ENCODE assay signal across 1 cellular context in the genomic region with DNA sequence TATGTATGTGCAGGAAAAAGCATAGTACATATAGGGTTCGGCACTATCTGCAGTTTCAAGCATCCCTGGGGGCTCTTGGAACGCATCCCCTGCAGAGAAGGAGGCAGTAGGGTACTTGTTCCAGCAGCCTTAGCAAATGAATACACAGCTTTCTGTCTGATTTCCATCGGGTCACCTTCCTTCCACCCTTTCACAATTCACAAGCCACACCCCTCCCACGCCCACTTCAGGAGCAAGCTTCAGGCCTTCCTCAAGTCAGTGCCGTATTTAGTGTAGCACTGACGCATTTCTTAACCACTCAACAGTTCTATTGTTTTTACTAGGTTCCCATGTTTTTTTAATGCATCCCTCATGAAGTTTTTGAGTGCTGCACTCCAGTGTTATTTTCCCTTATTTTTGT.
TF ChIP-seq lines count a peak whose summit lies in the region.

No MANE protein-coding gene starts in this region.

TF ChIP-seq in HepG2, 621 proteins besides CTCF, POLR2A, EP300 and RAD21 (continued from another document):
- TF ChIP-seq, protein P1, sequence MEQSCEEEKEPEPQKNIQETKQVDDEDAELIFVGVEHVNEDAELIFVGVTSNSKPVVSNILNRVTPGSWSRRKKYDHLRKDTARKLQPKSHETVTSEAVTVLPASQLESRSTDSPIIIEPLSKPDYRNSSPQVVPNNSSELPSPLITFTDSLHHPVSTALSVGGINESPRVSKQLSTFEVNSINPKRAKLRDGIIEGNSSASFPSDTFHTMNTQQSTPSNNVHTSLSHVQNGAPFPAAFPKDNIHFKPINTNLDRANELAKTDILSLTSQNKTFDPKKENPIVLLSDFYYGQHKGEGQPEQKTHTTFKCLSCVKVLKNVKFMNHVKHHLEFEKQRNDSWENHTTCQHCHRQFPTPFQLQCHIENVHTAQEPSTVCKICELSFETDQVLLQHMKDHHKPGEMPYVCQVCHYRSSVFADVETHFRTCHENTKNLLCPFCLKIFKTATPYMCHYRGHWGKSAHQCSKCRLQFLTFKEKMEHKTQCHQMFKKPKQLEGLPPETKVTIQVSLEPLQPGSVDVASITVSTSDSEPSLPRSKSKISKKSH (CRISPR knock-in tag; IDR thresholded peaks at IDR 0.05; ENCODE audit: borderline replicate concordance): no peak
- TF ChIP-seq ZNF615 (CRISPR knock-in tag; IDR thresholded peaks at IDR 0.05; ENCODE audit: borderline replicate concordance): no peak
- TF ChIP-seq KDM6A (CRISPR knock-in tag; IDR thresholded peaks at IDR 0.05; ENCODE audit: low read depth): no peak
- no peak for TF ChIP-seq ZNF235 (CRISPR knock-in tag; IDR thresholded peaks at IDR 0.05; ENCODE audit: borderline replicate concordance)
- TF ChIP-seq TOE1 (CRISPR knock-in tag; IDR thresholded peaks at IDR 0.05): no peak
TF ChIP-seq in HepG2: peak in this region for 0.
